Comparison of ENCODE assay signal across 2 cellular contexts in the genomic region with DNA sequence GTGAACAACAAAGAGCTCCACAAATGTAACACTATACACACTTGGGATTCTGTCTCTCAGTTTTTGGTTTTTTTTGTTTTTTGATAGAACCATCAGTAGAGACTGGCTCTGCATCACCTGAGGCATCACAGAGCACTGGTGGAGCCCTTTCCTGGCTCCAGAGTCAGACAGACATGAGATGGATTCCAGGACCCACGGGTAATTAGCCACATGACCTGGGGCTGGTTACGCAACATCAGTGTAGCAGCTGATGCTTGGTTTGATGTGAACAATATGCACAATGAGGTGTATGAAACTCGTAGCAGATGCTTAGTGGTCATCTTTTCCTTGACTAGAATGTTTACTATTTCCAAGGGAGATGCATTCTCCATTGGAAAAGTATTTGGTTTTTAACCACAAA.
TF ChIP-seq lines count a peak whose summit lies in the region.

No MANE protein-coding gene starts in this region.

TF ChIP-seq in IMR-90, 13 proteins besides CTCF, POLR2A, EP300 and RAD21:
- TF ChIP-seq FOS (IDR thresholded peaks at IDR 0.05; ENCODE audit: low read depth, low read length) (no peak), CEBPB (IDR thresholded peaks at IDR 0.05; ENCODE audit: low read depth, low read length) (peak; percentile 93), USF2 (IDR thresholded peaks at IDR 0.05; ENCODE audit: low read depth, low read length) (peak; percentile 42; the same call in 1 of the 2 replicates), SMC3 (IDR thresholded peaks at IDR 0.05; ENCODE audit: low read depth, low read length) (no peak)

TF ChIP-seq in K562, 482 proteins besides CTCF, POLR2A, EP300 and RAD21:
- peak; percentile 58 for TF ChIP-seq CEBPG (CRISPR knock-in tag; IDR thresholded peaks at IDR 0.05)
- peak; percentile 83 to 84 for TF ChIP-seq CEBPG (tag; conservative IDR thresholded peaks at IDR 0.05 in 1 of 2, IDR thresholded peaks at IDR 0.05 in 1 of 2)
- TF ChIP-seq USF2 (CRISPR knock-in tag; IDR thresholded peaks at IDR 0.05), result 0 out of 2 replicates have a peak, but pooled peaks have one; percentile 11
- no peak for TF ChIP-seq CBX5 (IDR thresholded peaks at IDR 0.05; ENCODE audit: borderline replicate concordance, low read depth)
- peak; percentile 94 for TF ChIP-seq CEBPB (tag; IDR thresholded peaks at IDR 0.05)
